ENCODE assay signal across 1 cellular context in genomic region chr16:87324411-87325275, GRCh38.
TF ChIP-seq lines count a peak whose summit lies in the region.

No MANE protein-coding gene starts in this region.

TF ChIP-seq in H1, 55 proteins besides CTCF, POLR2A, EP300 and RAD21 (continued from another document):
- TF ChIP-seq USF2 (IDR thresholded peaks at IDR 0.05; ENCODE audit: low read length), result no peak
- no peak for TF ChIP-seq POU5F1 (IDR thresholded peaks at IDR 0.05; ENCODE audit: low read depth, low read length)
- no peak for TF ChIP-seq BRCA1 (IDR thresholded peaks at IDR 0.05; ENCODE audit: low read depth, low read length)
- no peak for TF ChIP-seq SRF (IDR thresholded peaks at IDR 0.05; ENCODE audit: low read depth, low read length)
- peak; percentile 41; the same call in 1 of the 2 replicates for TF ChIP-seq TEAD4 (IDR thresholded peaks at IDR 0.05; ENCODE audit: low read depth, low read length)
- peak; percentile 18 for TF ChIP-seq CREB1 (IDR thresholded peaks at IDR 0.05)
- TF ChIP-seq CBX8 (IDR thresholded peaks at IDR 0.05; ENCODE audit: borderline replicate concordance, low read depth, low read length), result no peak
- no peak for TF ChIP-seq RXRA (IDR thresholded peaks at IDR 0.05; ENCODE audit: insufficient read depth, low read depth, low read length)
- no peak for TF ChIP-seq CHD1 (IDR thresholded peaks at IDR 0.05; ENCODE audit: low read depth, low read length)
- TF ChIP-seq PHF8 (conservative IDR thresholded peaks at IDR 0.05; ENCODE audit: low read depth, low read length), result no peak
- no peak for TF ChIP-seq RFX5 (IDR thresholded peaks at IDR 0.05; ENCODE audit: borderline replicate concordance, low read depth, low read length)
